23 cellular contexts compared by ENCODE assay signal in genomic region chr7:45225560-45226335, GRCh38.
DNase-seq lines count a peak whose midpoint lies in the region; ATAC-seq, FAIRE-seq and TF ChIP-seq lines count a peak whose summit lies in the region.
"Had no signal": no experiment of that assay in that cellular context is flagged by ENCODE, and none has a peak within 500 bp of the region (broad histone marks: within the 10 kb centered on the region; RNA-seq: fewer than 3 reads in every experiment).

No MANE protein-coding gene starts in this region.

- 68% methylated on average over 9 of the region's 9 CpGs for WGBS in mesenchymal stem cell
- 54 to 62% methylated on average over 9 of the region's 9 CpGs for WGBS in pancreas, 2 donors

- H3K27me3 ChIP-seq in right atrium auricular region (no peaks in the 10 kb centered on the region), mesenchymal stem cell (ENCODE audit: control insufficient read depth in 1 of 2, insufficient read depth in 1 of 2, low read length in 2 of 2) (peaks cover 13 to 66% of the 10 kb centered on the region in 2 experiments), pancreas (no peaks in the 10 kb centered on the region)
- H3K27me3 ChIP-seq: BLaER1 had no signal

- no peak overlapping the region for H3K4ac ChIP-seq in mesenchymal stem cell (ENCODE audit: low read depth in 1 of 2, low read length in 2 of 2)

- no peak overlapping the region for H2BK120ac ChIP-seq in mesenchymal stem cell (ENCODE audit: low read depth, low read length)

- no peaks in the 10 kb centered on the region for H3K79me1 ChIP-seq in mesenchymal stem cell (replicated peaks; ENCODE audit: low read length, poor library complexity, severe bottlenecking)

- no peak overlapping the region for H3K23ac ChIP-seq in mesenchymal stem cell (ENCODE audit: low read length in 2 of 2)

- no peak overlapping the region for H4K8ac ChIP-seq in mesenchymal stem cell (ENCODE audit: low read length)

- no peak for FAIRE-seq in pancreas (lab: Jason Lieb, UNC)
- FAIRE-seq: A204.1, D721Med, GM12878 had no signal

- H2BK12ac ChIP-seq in mesenchymal stem cell (ENCODE audit: low read length in 2 of 2), result no peak overlapping the region

- peak overlapping the region; percentile 49 for H4K91ac ChIP-seq in mesenchymal stem cell (ENCODE audit: low read length)

- intact Hi-C loops in left cardiac atrium (cut with DNase I), result no loop called here
- intact Hi-C loops in pancreas (cut with DNase I), result no loop called here

- H3K36me3 ChIP-seq in right atrium auricular region (no peaks in the 10 kb centered on the region), mesenchymal stem cell (ENCODE audit: control insufficient read depth in 1 of 2, insufficient read depth in 2 of 2, low read depth in 1 of 2, low read length in 2 of 2) (no peaks in the 10 kb centered on the region), pancreas (no peaks in the 10 kb centered on the region)
- H3K36me3 ChIP-seq: BLaER1 had no signal

- DNase-seq in right atrium auricular region (ENCODE audit: low spot score) (peak; percentile 23), left cardiac atrium (no peak), cerebellar cortex (ENCODE audit: low spot score) (peak; percentile 57), mesenchymal stem cell (no peak), pancreas (no peak)
- DNase-seq in stimulated activated naive CD4-positive, alpha-beta T cell treated with Interleukin-2 at 50 U/mL for 16 hours (lab: John Stamatoyannopoulos, UW), result no peak
- DNase-seq: GDM1, H9, HFFc6, MM.1S, NCI-H2029 treated with DMSO at 0.1 percent for 48 hours, NCI-H446 treated with DMSO at 0.1 percent for 48 hours, NCI-H526, SHP77 had no signal

- no peak overlapping the region for H2BK5ac ChIP-seq in mesenchymal stem cell (ENCODE audit: low read depth, low read length, poor library complexity, severe bottlenecking)

- no peak overlapping the region for H2AK5ac ChIP-seq in mesenchymal stem cell (ENCODE audit: low read length, severe bottlenecking)

- H2BK15ac ChIP-seq in mesenchymal stem cell (ENCODE audit: low read depth, poor library complexity, severe bottlenecking), result no peak overlapping the region

- no peak overlapping the region for H3K4me2 ChIP-seq in mesenchymal stem cell (ENCODE audit: low read length, poor library complexity, severe bottlenecking)
- H3K4me2 ChIP-seq: BLaER1, KMS-11 had no signal

- H3K4me1 ChIP-seq in right atrium auricular region, result no peaks in the 10 kb centered on the region
- no peaks in the 10 kb centered on the region for H3K4me1 ChIP-seq in mesenchymal stem cell (ENCODE audit: control insufficient read depth, insufficient read depth, low read depth, low read length)
- H3K4me1 ChIP-seq in pancreas, result no peaks in the 10 kb centered on the region

- H3K4me3 ChIP-seq in right atrium auricular region (no peak overlapping the region), mesenchymal stem cell (ENCODE audit: insufficient read depth in 1 of 2, low read depth in 1 of 2, low read length in 2 of 2) (no peak overlapping the region), pancreas (no peak overlapping the region)
- H3K4me3 ChIP-seq: BLaER1, GM12878, GM23248 had no signal

- no peak overlapping the region for H3K18ac ChIP-seq in mesenchymal stem cell (ENCODE audit: low read depth in 1 of 2, low read length in 2 of 2)

- no peak for TF ChIP-seq CTCF in right atrium auricular region (IDR thresholded peaks at IDR 0.05)
- TF ChIP-seq CTCF in pancreas (IDR thresholded peaks at IDR 0.05), result no peak

- H3K9ac ChIP-seq in mesenchymal stem cell (ENCODE audit: low read length), result no peak overlapping the region
- H3K9ac ChIP-seq: BLaER1, GM23248, KMS-11 had no signal

- H3K9me3 ChIP-seq in right atrium auricular region (no peaks in the 10 kb centered on the region), mesenchymal stem cell (ENCODE audit: control insufficient read depth, low read length) (no peaks in the 10 kb centered on the region), pancreas (no peaks in the 10 kb centered on the region)
- H3K9me3 ChIP-seq: BLaER1 had no signal

- no peak for ATAC-seq in left cardiac atrium
- no peak for ATAC-seq in pancreas
- no peak for ATAC-seq in HG02938 (IDR thresholded peaks at IDR 0.05; ENCODE audit: unreplicated experiment)
- ATAC-seq: GM12878, Panc1 had no signal

- H2AFZ ChIP-seq in mesenchymal stem cell (ENCODE audit: low read depth, low read length), result no peak overlapping the region
- H2AFZ ChIP-seq: GM23248 had no signal

- no peak overlapping the region for H3K27ac ChIP-seq in right atrium auricular region
- H3K27ac ChIP-seq in mesenchymal stem cell (ENCODE audit: low read length, poor library complexity, severe bottlenecking), result no peak overlapping the region
- no peak overlapping the region for H3K27ac ChIP-seq in pancreas
- H3K27ac ChIP-seq: BLaER1, GM23248, KMS-11, RWPE1 had no signal

- no peak overlapping the region for H3K14ac ChIP-seq in mesenchymal stem cell (ENCODE audit: low read length in 2 of 2)

Comparison
In these comparisons a context has a peak if more than half of its experiments do, and no peak if none do; other contexts are left out.
1. DNase-seq: peak in right atrium auricular region (single experiment) and cerebellar cortex (single experiment); none in left cardiac atrium (single experiment), mesenchymal stem cell (single experiment), stimulated activated naive CD4-positive, alpha-beta T cell treated with Interleukin-2 at 50 U/mL for 16 hours (single experiment) and pancreas (0 of 6).